In the genomic region with DNA sequence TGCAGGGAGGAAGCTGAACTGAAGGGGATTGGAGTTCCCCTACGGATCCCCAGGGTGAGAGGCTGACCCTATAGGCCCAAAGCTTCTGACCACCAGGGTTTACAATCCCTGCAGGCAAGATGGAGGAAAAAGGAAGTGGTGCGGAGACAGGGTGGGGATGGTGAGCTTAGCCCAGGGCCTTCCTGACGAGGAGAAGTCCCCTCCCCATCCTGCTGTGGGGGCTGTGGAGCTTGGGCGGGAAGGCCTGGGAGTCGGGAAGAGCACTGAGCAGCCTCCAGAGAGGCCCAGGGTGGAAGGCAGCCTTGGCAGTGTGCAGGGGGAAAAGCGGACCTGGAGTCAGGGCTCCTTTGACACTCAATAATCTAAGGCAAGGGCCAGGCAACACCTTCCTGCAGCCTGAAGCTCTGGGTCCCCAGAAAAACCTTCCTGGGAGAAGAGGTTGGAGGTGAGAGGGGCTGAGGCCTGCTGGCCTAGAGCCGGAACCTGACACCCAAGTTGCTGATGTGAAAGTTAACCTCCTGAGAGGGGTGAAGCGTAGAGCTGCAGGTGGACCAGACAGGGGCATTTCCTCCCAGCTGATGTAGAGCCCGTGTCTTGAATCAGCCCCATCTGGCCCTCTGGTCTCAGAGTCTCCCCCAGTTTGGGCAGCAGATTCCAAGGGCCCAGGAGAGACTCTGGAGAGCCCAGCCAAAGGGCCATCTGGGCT, we compare ENCODE assay signal across 9 cellular contexts. TPM values are rescaled to one million over a fixed set of nuclear protein-coding genes. Genes with fewer than 3 reads are reported as not detected.
A peak's percentile ranks its signal among the peaks of the same experiment; 100 is the strongest.
DNase-seq lines count a peak whose midpoint lies in the region; ATAC-seq and TF ChIP-seq lines count a peak whose summit lies in the region.
"Had no signal": no experiment of that assay in that cellular context is flagged by ENCODE, and none has a peak within 500 bp of the region (broad histone marks: within the 10 kb centered on the region; RNA-seq: fewer than 3 reads in every experiment).

No MANE protein-coding gene starts in this region.

- ATAC-seq in activated CD4-positive, alpha-beta T cell treated with anti-CD3 and anti-CD28 coated beads for 36 hours: peak; percentile 1
- peak; percentile 2 for ATAC-seq in memory B cell (ENCODE audit: low read depth)

- H3K27me3 ChIP-seq in mammary epithelial cell (ENCODE audit: insufficient read depth, low read length): no peaks in the 10 kb centered on the region

- intact Hi-C loops in activated CD4-positive, alpha-beta T cell treated with anti-CD3 and anti-CD28 coated beads for 36 hours (cut with DNase I, micrococcal nuclease): loop anchor here (1.0 to 10.0 kb wide), 13 partner anchors 19 to 1599 kb away; a partner anchor contains a TSS
- intact Hi-C loops in mammary epithelial cell (cut with micrococcal nuclease): no loop called here

- peaks cover 3% of the 10 kb centered on the region for H3K9me3 Mint-ChIP-seq in activated CD4-positive, alpha-beta T cell treated with anti-CD3 and anti-CD28 coated beads for 36 hours (ENCODE audit: low read depth)
- no peaks in the 10 kb centered on the region for H3K9me3 Mint-ChIP-seq in memory B cell

- TF ChIP-seq CTCF in HEK293 (tag by site-specific recombination; IDR thresholded peaks at IDR 0.05): no peak
- TF ChIP-seq CTCF in mammary epithelial cell (conservative IDR thresholded peaks at IDR 0.05 in 1 of 2, IDR thresholded peaks at IDR 0.05 in 1 of 2; ENCODE audit: extremely low read depth in 1 of 2, insufficient read depth in 1 of 2, low read depth in 1 of 2, low read length in 2 of 2): no peak

- peak overlapping the region; percentile 27 for H3K4me3 ChIP-seq in HEK293 (ENCODE audit: low read depth, low read length)
- H3K4me3 ChIP-seq in mammary epithelial cell (replicated peaks in 1 of 3; ENCODE audit: insufficient read depth in 1 of 3, low read depth in 2 of 3, low read length in 3 of 3): peak overlapping the region; percentile 21 to 28 (median 23)
- peak overlapping the region; percentile 17 for H3K4me3 ChIP-seq in urinary bladder (ENCODE audit: low read depth, low read length)

- BruUV-seq in mammary epithelial cell (replicated peaks; lab: Mats Ljungman, UMichigan): no TSS peak

- peak overlapping the region; percentile 78 for H3K4me2 ChIP-seq in mammary epithelial cell (ENCODE audit: insufficient read depth, low read depth, low read length)

- H2AFZ ChIP-seq in mammary epithelial cell (ENCODE audit: low read depth, low read length): peak overlapping the region; percentile 29

- H3K4me1 ChIP-seq in HEK293 (ENCODE audit: control insufficient read depth, insufficient read depth, low read length) (peaks cover 23% of the 10 kb centered on the region), mammary epithelial cell (ENCODE audit: insufficient read depth, low read length) (peaks cover 66% of the 10 kb centered on the region), urinary bladder (ENCODE audit: insufficient read depth) (no peaks in the 10 kb centered on the region)

- H3K79me2 ChIP-seq in mammary epithelial cell (ENCODE audit: insufficient read depth, low read length): peaks cover 98% of the 10 kb centered on the region

- peak overlapping the region; percentile 40 for H3K9ac ChIP-seq in mammary epithelial cell (ENCODE audit: insufficient read depth, low read length)

- peak overlapping the region; percentile 94 for H3K4me3 Mint-ChIP-seq in activated CD4-positive, alpha-beta T cell treated with anti-CD3 and anti-CD28 coated beads for 36 hours
- peak overlapping the region; percentile 92 for H3K4me3 Mint-ChIP-seq in memory B cell

- POLR2A ChIA-PET in activated CD4-positive, alpha-beta T cell treated with anti-CD3 and anti-CD28 coated beads for 36 hours (lab: Charles Lee): interaction anchor here (0.6 to 11.0 kb wide), 12 partner anchors 9 to 1111 kb away, joined by 3 to 215 read pairs (median 4); a partner anchor contains a TSS
- POLR2A ChIA-PET in HEK293 (lab: Yijun Ruan, JAX): interaction anchor here (0.6 to 1.9 kb wide), 8 partner anchors 12 to 976 kb away, joined by 3 to 15 read pairs (median 4); no protein-coding TSS in a partner anchor

- CTCF ChIA-PET in activated CD4-positive, alpha-beta T cell treated with anti-CD3 and anti-CD28 coated beads for 36 hours (lab: Charles Lee): interaction anchor here (0.7 to 8.4 kb wide), 9 partner anchors 15 to 743 kb away, joined by 3 to 303 read pairs (median 4); no protein-coding TSS in a partner anchor
- CTCF ChIA-PET in HEK293 (lab: Yijun Ruan, JAX) (interaction anchor here (0.7 to 5.3 kb wide), 10 partner anchors 9 to 98 kb away, joined by 3 to 71 read pairs (median 4); no protein-coding TSS in a partner anchor), mammary epithelial cell (lab: Charles Lee; ENCODE audit: low non-redundant PET) (no interaction called here)

- H3K36me3 ChIP-seq in HEK293 (ENCODE audit: control insufficient read depth in 2 of 2, insufficient read depth in 1 of 2, low read length in 2 of 2): peaks cover 0 to 7% of the 10 kb centered on the region in 2 experiments; a peak in 1 of 3 replicates
- H3K36me3 ChIP-seq in mammary epithelial cell (ENCODE audit: insufficient read depth, low read length): no peaks in the 10 kb centered on the region
- no peaks in the 10 kb centered on the region for H3K36me3 ChIP-seq in urinary bladder (ENCODE audit: insufficient read depth)

- DNase-seq in activated CD4-positive, alpha-beta T cell treated with anti-CD3 and anti-CD28 coated beads for 36 hours: peak; percentile 54
- no peak for DNase-seq in activated CD4-positive, alpha-beta T cell treated with anti-CD3 and anti-CD28 coated beads, Interleukin-2, amount 50 U/mL, for 1 hour
- DNase-seq in NAMALWA (ENCODE audit: low spot score) (peak; percentile 72), mammary epithelial cell (no peak), memory B cell (ENCODE audit: low spot score in 2 of 2) (peak in 1 of 2 donors; percentile 47), kidney glomerular epithelial cell (lab: John Stamatoyannopoulos, UW) (no peak)

- H3K36me3 Mint-ChIP-seq in activated CD4-positive, alpha-beta T cell treated with anti-CD3 and anti-CD28 coated beads for 36 hours (ENCODE audit: low read depth): peaks cover 77% of the 10 kb centered on the region
- H3K36me3 Mint-ChIP-seq in memory B cell: no peaks in the 10 kb centered on the region

- WGBS in mammary epithelial cell (ENCODE audit: low coverage, missing lambda C conversion rate): 61% methylated on average over 7 of the region's 9 CpGs
- WGBS in urinary bladder: 44% methylated on average over 9 of the region's 9 CpGs

- peaks cover 77% of the 10 kb centered on the region for H3K4me1 Mint-ChIP-seq in activated CD4-positive, alpha-beta T cell treated with anti-CD3 and anti-CD28 coated beads for 36 hours
- peaks cover 66% of the 10 kb centered on the region for H3K4me1 Mint-ChIP-seq in memory B cell

- no peaks in the 10 kb centered on the region for H3K9me3 ChIP-seq in HEK293 (ENCODE audit: control insufficient read depth, insufficient read depth, low read depth, low read length)
- no peaks in the 10 kb centered on the region for H3K9me3 ChIP-seq in mammary epithelial cell (replicated peaks; ENCODE audit: insufficient read depth, low read length)

- in situ Hi-C loops in mammary epithelial cell (cut with MboI; ENCODE audit: low sequenced_read_pairs in 2 of 2): no loop called here

- peak overlapping the region; percentile 98 for H3K27ac Mint-ChIP-seq in activated CD4-positive, alpha-beta T cell treated with anti-CD3 and anti-CD28 coated beads for 36 hours
- H3K27ac Mint-ChIP-seq in memory B cell: peak overlapping the region; percentile 94

- H3K27ac ChIP-seq in HEK293 (ENCODE audit: extremely low read depth, low read depth, low read length) (peak overlapping the region; percentile 66), mammary epithelial cell (ENCODE audit: insufficient read depth, low read depth, low read length) (peak overlapping the region; percentile 47), urinary bladder (ENCODE audit: low read depth) (peak overlapping the region; percentile 94)
- H3K27ac ChIP-seq: C4-2B had no signal

- no peaks in the 10 kb centered on the region for H3K27me3 Mint-ChIP-seq in activated CD4-positive, alpha-beta T cell treated with anti-CD3 and anti-CD28 coated beads for 36 hours
- H3K27me3 Mint-ChIP-seq in memory B cell: no peaks in the 10 kb centered on the region

- H4K20me1 ChIP-seq in mammary epithelial cell (ENCODE audit: insufficient read depth, low read length): no peaks in the 10 kb centered on the region

- dilution Hi-C loops in mammary epithelial cell (cut with HindIII; ENCODE audit: low sequenced_read_pairs): loop anchor here (5.0 kb wide), 1 partner anchor 64 kb away; no protein-coding TSS in a partner anchor

TF ChIP-seq in HEK293, 187 proteins besides CTCF, POLR2A, EP300 and RAD21 (continues in another document):
- TF ChIP-seq, protein P1, sequence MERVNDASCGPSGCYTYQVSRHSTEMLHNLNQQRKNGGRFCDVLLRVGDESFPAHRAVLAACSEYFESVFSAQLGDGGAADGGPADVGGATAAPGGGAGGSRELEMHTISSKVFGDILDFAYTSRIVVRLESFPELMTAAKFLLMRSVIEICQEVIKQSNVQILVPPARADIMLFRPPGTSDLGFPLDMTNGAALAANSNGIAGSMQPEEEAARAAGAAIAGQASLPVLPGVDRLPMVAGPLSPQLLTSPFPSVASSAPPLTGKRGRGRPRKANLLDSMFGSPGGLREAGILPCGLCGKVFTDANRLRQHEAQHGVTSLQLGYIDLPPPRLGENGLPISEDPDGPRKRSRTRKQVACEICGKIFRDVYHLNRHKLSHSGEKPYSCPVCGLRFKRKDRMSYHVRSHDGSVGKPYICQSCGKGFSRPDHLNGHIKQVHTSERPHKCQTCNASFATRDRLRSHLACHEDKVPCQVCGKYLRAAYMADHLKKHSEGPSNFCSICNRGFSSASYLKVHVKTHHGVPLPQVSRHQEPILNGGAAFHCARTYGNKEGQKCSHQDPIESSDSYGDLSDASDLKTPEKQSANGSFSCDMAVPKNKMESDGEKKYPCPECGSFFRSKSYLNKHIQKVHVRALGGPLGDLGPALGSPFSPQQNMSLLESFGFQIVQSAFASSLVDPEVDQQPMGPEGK (tag by site-specific recombination; IDR thresholded peaks at IDR 0.05): peak; percentile 32; the same call in 1 of the 2 replicates
- TF ChIP-seq ZBTB17 (tag by site-specific recombination; IDR thresholded peaks at IDR 0.05): peak; percentile 71

RNA-seq across cellular contexts. Expression of a gene that starts 6.1 kb away (rescaled TPM):
- total RNA-seq in activated CD4-positive, alpha-beta T cell treated with anti-CD3 and anti-CD28 coated beads for 36 hours: 100 to 1,000 TPM; 331 to 385 TPM
- 10 to 100 TPM; 17.7 to 72.1 TPM for total RNA-seq in mammary epithelial cell
- 30.5 TPM for polyA plus RNA-seq in mammary epithelial cell
- 96.1 TPM for polyA minus RNA-seq in mammary epithelial cell
- 26.8 TPM for total RNA-seq in urinary bladder
- 92.4 TPM for polyA plus RNA-seq in urinary bladder

RNA-seq across cellular contexts. Expression of a gene that starts 40.6 kb away (rescaled TPM):
- total RNA-seq in activated CD4-positive, alpha-beta T cell treated with anti-CD3 and anti-CD28 coated beads for 36 hours: 1 to 10 TPM; 5.9 to 8.5 TPM
- total RNA-seq in mammary epithelial cell: 10 to 100 TPM; 22.0 to 29.3 TPM
- polyA plus RNA-seq in mammary epithelial cell: 11.8 TPM
- polyA minus RNA-seq in mammary epithelial cell: 22.0 TPM
- total RNA-seq in urinary bladder: 8.6 TPM
- 31.1 TPM for polyA plus RNA-seq in urinary bladder

RNA-seq across cellular contexts. Expression of a gene that starts 55.0 kb away (rescaled TPM):
- under 1 TPM; 0.43 to 0.83 TPM for total RNA-seq in activated CD4-positive, alpha-beta T cell treated with anti-CD3 and anti-CD28 coated beads for 36 hours
- total RNA-seq in mammary epithelial cell (10 to 100 TPM in 1 of 2 donors, 1 to 10 TPM in 1; 9.7 to 41.0 TPM), urinary bladder (17.2 TPM)
- polyA plus RNA-seq in mammary epithelial cell (6.2 TPM), urinary bladder (38.7 TPM)
- polyA minus RNA-seq in mammary epithelial cell: 10.0 TPM

Comparison
In these comparisons a context has a peak if more than half of its experiments do, and no peak if none do; other contexts are left out.
1. DNase-seq: peak in activated CD4-positive, alpha-beta T cell treated with anti-CD3 and anti-CD28 coated beads for 36 hours (single experiment) and NAMALWA (single experiment); none in activated CD4-positive, alpha-beta T cell treated with anti-CD3 and anti-CD28 coated beads, Interleukin-2, amount 50 U/mL, for 1 hour (single experiment), mammary epithelial cell (single experiment) and kidney glomerular epithelial cell (single experiment).
2. RNA of a gene that starts 6.1 kb away (total RNA-seq): 331 to 385 TPM in activated CD4-positive, alpha-beta T cell treated with anti-CD3 and anti-CD28 coated beads for 36 hours; 17.7 to 72.1 TPM in mammary epithelial cell and 26.8 TPM in urinary bladder (single experiment); every median in the first group is over 4 times any median in the second.
3. Peak in every context shown above with its lines, with median percentiles within 50 percentile points of each other: H3K27ac ChIP-seq and H3K4me3 ChIP-seq.